Comparison of ENCODE assay signal across 5 cellular contexts in the genomic region with DNA sequence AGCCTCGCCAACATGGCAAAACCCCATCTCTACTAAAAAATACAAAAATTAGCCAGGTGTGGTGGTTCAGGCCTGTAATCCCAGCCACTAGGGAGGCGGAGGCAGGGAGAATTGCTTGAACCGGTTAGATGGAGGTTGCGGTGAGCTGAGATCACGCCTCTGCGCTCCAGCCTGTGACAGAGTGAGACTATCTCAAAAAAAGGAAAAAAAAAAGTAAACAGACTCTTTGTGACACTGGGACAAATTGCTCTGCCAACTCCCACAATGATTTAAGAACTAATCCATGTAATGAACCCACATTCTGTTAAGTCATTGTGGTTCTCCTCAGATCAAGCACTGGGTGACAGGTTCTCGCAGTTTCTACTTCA. TPM values are rescaled to one million over a fixed set of nuclear protein-coding genes. Genes with fewer than 3 reads are reported as not detected.
"Had no signal": no experiment of that assay in that cellular context is flagged by ENCODE, and none has a peak within 500 bp of the region (broad histone marks: within the 10 kb centered on the region; RNA-seq: fewer than 3 reads in every experiment).

No MANE protein-coding gene starts in this region.

RNA-seq across cellular contexts. Expression of a gene that starts 16.3 kb away (rescaled TPM):
- total RNA-seq: HT-29, Peyer's patch, Right ventricle myocardium superior, RPMI7951, SJSA1 had no signal
